13 cellular contexts compared by ENCODE assay signal in the genomic region with DNA sequence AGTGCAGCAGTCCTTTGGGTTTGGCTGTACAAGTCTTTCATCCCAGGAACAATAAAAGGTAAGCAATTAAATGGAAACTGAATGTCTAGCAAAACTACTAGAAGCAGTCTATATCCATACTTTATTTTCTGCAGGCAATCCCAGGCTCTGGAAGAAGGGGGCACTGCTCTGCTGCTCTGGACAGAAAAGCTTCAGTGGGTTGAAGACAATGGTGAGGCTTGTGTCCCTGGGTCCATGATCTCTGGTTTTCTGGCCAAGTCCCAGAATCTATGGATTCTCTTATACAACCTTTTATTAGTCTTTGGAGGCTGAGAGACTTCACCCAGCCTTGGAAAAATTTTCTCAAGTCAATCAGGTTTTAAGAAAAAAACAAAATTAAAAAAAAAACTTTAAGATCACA. TPM values are rescaled to one million over a fixed set of nuclear protein-coding genes. Genes with fewer than 3 reads are reported as not detected.
DNase-seq lines count a peak whose midpoint lies in the region; ATAC-seq, FAIRE-seq and TF ChIP-seq lines count a peak whose summit lies in the region.
"Had no signal": no experiment of that assay in that cellular context is flagged by ENCODE, and none has a peak within 500 bp of the region (broad histone marks: within the 10 kb centered on the region; RNA-seq: fewer than 3 reads in every experiment).

No MANE protein-coding gene starts in this region.

- no peak for FAIRE-seq in K562 (lab: Jason Lieb, UNC)
- FAIRE-seq: urothelium cell line had no signal

- H2AFZ ChIP-seq in K562 (ENCODE audit: low read depth, low read length) (no peak overlapping the region), hepatocyte (no peak overlapping the region)

- peaks cover 35% of the 10 kb centered on the region for H3K79me2 ChIP-seq in K562 (ENCODE audit: control insufficient read depth, insufficient read depth, low read length)
- H3K79me2 ChIP-seq in hepatocyte = peaks cover 65% of the 10 kb centered on the region

- in situ Hi-C loops in K562 (cut with MboI) = no loop called here

- intact Hi-C loops in right cardiac atrium (cut with DNase I) (no loop called here), K562 (cut with micrococcal nuclease) (loop anchor here (1.0 kb wide), 1 partner anchor 36 kb away; no protein-coding TSS in a partner anchor), testis (cut with DNase I; ENCODE audit: low total_unique reads) (no loop called here), sigmoid colon (cut with DNase I) (no loop called here)

- no peak overlapping the region; a peak in 1 of 4 replicates for H3K9ac ChIP-seq in K562 (ENCODE audit: insufficient read depth in 1 of 2, low read depth in 2 of 2, low read length in 2 of 2)
- H3K9ac ChIP-seq: BLaER1 had no signal

- TF ChIP-seq POLR2A in K562 (conservative IDR thresholded peaks at IDR 0.05) = no peak
- no peak for TF ChIP-seq POLR2A in testis (IDR thresholded peaks at IDR 0.05)
- no peak for TF ChIP-seq POLR2A in sigmoid colon (IDR thresholded peaks at IDR 0.05)

- no peak overlapping the region for H3K4me2 ChIP-seq in K562 (ENCODE audit: insufficient read depth, low read length)
- H3K4me2 ChIP-seq in hepatocyte = no peak overlapping the region
- H3K4me2 ChIP-seq: BLaER1 had no signal

- H3K9me2 ChIP-seq in hepatocyte (replicated peaks; ENCODE audit: insufficient read depth) = no peaks in the 10 kb centered on the region

- no peaks in the 10 kb centered on the region for H3K9me1 ChIP-seq in K562 (ENCODE audit: control insufficient read depth, insufficient read depth, low read length)

- H3K4me3 ChIP-seq in cardiac muscle cell = no peak overlapping the region
- no peak overlapping the region for H3K4me3 ChIP-seq in right cardiac atrium (ENCODE audit: low read length)
- H3K4me3 ChIP-seq in K562 = no peak overlapping the region
- H3K4me3 ChIP-seq in hepatocyte = no peak overlapping the region
- H3K4me3 ChIP-seq in testis = no peak overlapping the region
- no peak overlapping the region for H3K4me3 ChIP-seq in sigmoid colon
- H3K4me3 ChIP-seq: BLaER1 had no signal

- peak; percentile 20 to 37 for DNase-seq in cardiac muscle cell (ENCODE audit: low read depth in 1 of 2, low spot score in 1 of 2)
- no peak for DNase-seq in right cardiac atrium
- DNase-seq in K562 (ENCODE audit: extremely low read depth in 1 of 4, low spot score in 3 of 4) = peak in 2 of 4 experiments; percentile 31 to 33
- DNase-seq in hepatocyte (ENCODE audit: low spot score) = no peak
- no peak for DNase-seq in testis
- DNase-seq in NAMALWA (ENCODE audit: low spot score) = no peak
- no peak for DNase-seq in NCI-H748 (lab: John Stamatoyannopoulos, UW; ENCODE audit: unreplicated experiment)
- DNase-seq in sigmoid colon = no peak
- DNase-seq: activated naive CD8-positive, alpha-beta T cell treated with anti-CD3 and anti-CD28 coated beads for 36 hours had no signal

- no peak overlapping the region for H3K27ac ChIP-seq in cardiac muscle cell
- no peak overlapping the region for H3K27ac ChIP-seq in right cardiac atrium (ENCODE audit: low read length)
- H3K27ac ChIP-seq in K562 (ENCODE audit: extremely low read depth, low read depth, low read length) = no peak overlapping the region
- no peak overlapping the region for H3K27ac ChIP-seq in hepatocyte
- H3K27ac ChIP-seq in testis = no peak overlapping the region
- no peak overlapping the region for H3K27ac ChIP-seq in sigmoid colon
- H3K27ac ChIP-seq: BLaER1 had no signal

- H4K20me1 ChIP-seq in K562 (replicated peaks; ENCODE audit: control insufficient read depth, insufficient read depth, low read length) (no peaks in the 10 kb centered on the region; the same call in 1 of the 2 replicates), hepatocyte (ENCODE audit: insufficient read depth, poor library complexity, severe bottlenecking) (no peaks in the 10 kb centered on the region)

- H3K4me1 ChIP-seq in cardiac muscle cell (ENCODE audit: low read depth) (peaks cover 23% of the 10 kb centered on the region), right cardiac atrium (ENCODE audit: control insufficient read depth, insufficient read depth, low read length) (peaks cover 5% of the 10 kb centered on the region), K562 (replicated peaks in 1 of 2; ENCODE audit: control insufficient read depth in 2 of 2, insufficient read depth in 2 of 2, low read length in 2 of 2) (no peaks in the 10 kb centered on the region; a peak in 1 of 5 replicates), hepatocyte (ENCODE audit: insufficient read depth) (peaks cover 37% of the 10 kb centered on the region), testis (peaks cover 23% of the 10 kb centered on the region), sigmoid colon (peaks cover 0 to 27% (median 21%) of the 10 kb centered on the region in 4 donors)

- peak; percentile 46 for TF ChIP-seq CTCF in cardiac muscle cell (IDR thresholded peaks at IDR 0.05; ENCODE audit: low read depth, low read length)
- peak; percentile 54 to 66 (median 60) for TF ChIP-seq CTCF in K562 (IDR thresholded peaks at IDR 0.05 in 2 of 3, conservative IDR thresholded peaks at IDR 0.05 in 1 of 3; ENCODE audit: insufficient read depth in 2 of 3, low read depth in 1 of 3, low read length in 3 of 3)
- TF ChIP-seq CTCF in hepatocyte (IDR thresholded peaks at IDR 0.05; ENCODE audit: poor library complexity) = peak; percentile 32
- peak in 2 of 3 experiments; percentile 7 to 26 for TF ChIP-seq CTCF in testis (IDR thresholded peaks at IDR 0.05)
- TF ChIP-seq CTCF in sigmoid colon (IDR thresholded peaks at IDR 0.05) = no peak

- ATAC-seq in right cardiac atrium (no peak), K562 (peak; percentile 83)
- ATAC-seq: natural killer cell treated with Interleukin-12 subunit alpha and Interleukin-12 subunit beta and Interleukin-15 and Interleukin-18, amount 100 ng/mL, for 72 hours; Panc1 had no signal

- BruUV-seq in K562 (replicated peaks; lab: Mats Ljungman, UMichigan) = no TSS peak

- CTCF ChIA-PET in K562 (lab: Yijun Ruan, JAX; ENCODE audit: low intra/inter-chr PET ratio) = interaction anchor here (1.1 kb wide), 1 partner anchor 73 kb away, joined by 3 read pairs; a partner anchor contains a TSS

- H3K27me3 ChIP-seq in cardiac muscle cell (no peaks in the 10 kb centered on the region), right cardiac atrium (ENCODE audit: control insufficient read depth, insufficient read depth) (no peaks in the 10 kb centered on the region), K562 (ENCODE audit: control insufficient read depth in 2 of 2, insufficient read depth in 2 of 2, low read length in 2 of 2) (no peaks in the 10 kb centered on the region), hepatocyte (no peaks in the 10 kb centered on the region), testis (no peaks in the 10 kb centered on the region), sigmoid colon (no peaks in the 10 kb centered on the region)
- H3K27me3 ChIP-seq: BLaER1 had no signal

- peak in 1 of 2 experiments; percentile 61; a peak in 2 of 4 replicates for TF ChIP-seq RAD21 in K562 (CRISPR knock-in tag; conservative IDR thresholded peaks at IDR 0.05 in 1 of 2, IDR thresholded peaks at IDR 0.05 in 1 of 2)

- no peaks in the 10 kb centered on the region for H3K9me3 ChIP-seq in cardiac muscle cell (ENCODE audit: low read depth)
- no peaks in the 10 kb centered on the region for H3K9me3 ChIP-seq in right cardiac atrium (ENCODE audit: control insufficient read depth, low read length)
- no peaks in the 10 kb centered on the region for H3K9me3 ChIP-seq in K562 (replicated peaks; ENCODE audit: control insufficient read depth, insufficient read depth, low read depth, low read length)
- no peaks in the 10 kb centered on the region for H3K9me3 ChIP-seq in hepatocyte (ENCODE audit: low read depth)
- no peaks in the 10 kb centered on the region for H3K9me3 ChIP-seq in testis
- no peaks in the 10 kb centered on the region for H3K9me3 ChIP-seq in sigmoid colon
- H3K9me3 ChIP-seq: BLaER1 had no signal

- POLR2A ChIA-PET in K562 (lab: Yijun Ruan, JAX) = interaction anchor here (0.5 to 2.0 kb wide), 6 partner anchors 9 to 725 kb away, joined by 3 to 4 read pairs (median 3); no protein-coding TSS in a partner anchor

- H3K36me3 ChIP-seq in cardiac muscle cell (peaks cover 14% of the 10 kb centered on the region), K562 (ENCODE audit: control insufficient read depth, insufficient read depth, low read length) (peaks cover 68% of the 10 kb centered on the region), hepatocyte (replicated peaks; ENCODE audit: insufficient read depth, low read depth) (no peaks in the 10 kb centered on the region), testis (ENCODE audit: low read depth, missing control alignments) (no peaks in the 10 kb centered on the region), sigmoid colon (peaks cover 0 to 39% (median 0%) of the 10 kb centered on the region in 4 donors)

- TF ChIP-seq EP300 in K562 (IDR thresholded peaks at IDR 0.05; ENCODE audit: low read length) (no peak), sigmoid colon (IDR thresholded peaks at IDR 0.05) (no peak)

RNA-seq across cellular contexts. Expression of a gene that starts 35.6 kb away (rescaled TPM):
- 124 and 140 TPM in 2 replicates for total RNA-seq in cardiac muscle cell
- polyA plus RNA-seq in cardiac muscle cell = 87.6 and 104 TPM in 2 replicates
- total RNA-seq in right cardiac atrium = 10 to 100 TPM; 38.4 to 46.6 (median 44.0) TPM
- 31.1 TPM for polyA plus RNA-seq in right cardiac atrium
- 248 and 515 TPM in 2 replicates for total RNA-seq in K562 (2011; cell fraction: chromatin; rRNA removed; ENCODE audit: low replicate concordance)
- 301 and 313 TPM in 2 replicates for total RNA-seq in K562 (2011; cell fraction: nucleolus; rRNA removed)
- 253 and 254 TPM in 2 replicates for total RNA-seq in K562 (2011; cell fraction: nucleoplasm; rRNA removed)
- total RNA-seq in K562 (2014; rRNA removed) = 60.7 and 87.6 TPM in 2 replicates
- total RNA-seq in K562 (2014; rRNA removed; fragmentation: Illumina TruSeq; extraction: Trizol) = 29.7 and 37.8 TPM in 2 replicates
- total RNA-seq in K562 (2015; rRNA removed; fragmentation: Illumina TruSeq; extraction: Trizol) = 34.6 and 36.5 TPM in 2 replicates
- 97.1 and 104 TPM in 2 replicates for total RNA-seq in K562 (2021)
- polyA plus RNA-seq in K562 (2011; rRNA removed) = 31.3 and 55.8 TPM in 2 replicates
- polyA plus RNA-seq in K562 (2011; cell fraction: cytosol; rRNA removed) = 39.6 and 62.6 TPM in 2 replicates
- 124 and 159 TPM in 2 replicates for polyA plus RNA-seq in K562 (2011; cell fraction: nucleus; rRNA removed)
- 68.9 and 85.0 TPM in 2 replicates for polyA plus RNA-seq in K562 (2012)
- 48.2 and 61.1 TPM in 2 replicates for polyA plus RNA-seq in K562 (2014; fragmentation: Illumina TruSeq; extraction: Trizol)
- polyA plus RNA-seq in K562 (2014; fragmentation: Nextera tagmentation; extraction: Ambion mirVana) = 1 to 10 TPM; 2.6 to 3.2 TPM
- 43.7 and 47.9 TPM in 2 replicates for polyA plus RNA-seq in K562 (2014; rRNA removed)
- polyA minus RNA-seq in K562 (2011; rRNA and poly(A)+ RNA removed) = 74.0 and 80.8 TPM in 2 replicates
- polyA minus RNA-seq in K562 (2011; cell fraction: cytosol; rRNA and poly(A)+ RNA removed) = 83.2 and 91.7 TPM in 2 replicates
- polyA minus RNA-seq in K562 (2011; cell fraction: nucleus; rRNA and poly(A)+ RNA removed) = 53.2 and 90.0 TPM in 2 replicates
- total RNA-seq in hepatocyte = 73.8 and 94.8 TPM in 2 replicates
- 83.2 and 89.3 TPM in 2 replicates for polyA plus RNA-seq in hepatocyte
- total RNA-seq in testis = 100 to 1,000 TPM; 276 to 313 TPM
- polyA plus RNA-seq in testis (ENCODE audit: insufficient read depth, low read depth, low replicate concordance) = 120 TPM
- total RNA-seq in sigmoid colon = 10 to 100 TPM; 49.2 to 63.9 (median 56.9) TPM
- 10 to 100 TPM; 10.8 to 81.0 (median 16.9) TPM for polyA plus RNA-seq in sigmoid colon

RNA-seq across cellular contexts. Expression of a gene that starts 59.3 kb away (rescaled TPM):
- 10.7 and 18.7 TPM in 2 replicates for total RNA-seq in cardiac muscle cell
- polyA plus RNA-seq in cardiac muscle cell = 17.1 and 17.4 TPM in 2 replicates
- total RNA-seq in right cardiac atrium = 10 to 100 TPM; 17.7 to 23.0 (median 18.0) TPM
- 14.1 TPM for polyA plus RNA-seq in right cardiac atrium
- total RNA-seq in K562 (2011; cell fraction: chromatin; rRNA removed; ENCODE audit: low replicate concordance) = 45.6 and 123 TPM in 2 replicates
- 60.9 and 70.8 TPM in 2 replicates for total RNA-seq in K562 (2011; cell fraction: nucleolus; rRNA removed)
- total RNA-seq in K562 (2011; cell fraction: nucleoplasm; rRNA removed) = 45.3 and 53.0 TPM in 2 replicates
- total RNA-seq in K562 (2014; rRNA removed) = 7.2 and 10.1 TPM in 2 replicates
- 5.2 and 6.3 TPM in 2 replicates for total RNA-seq in K562 (2014; rRNA removed; fragmentation: Illumina TruSeq; extraction: Trizol)
- 7.3 and 8.7 TPM in 2 replicates for total RNA-seq in K562 (2015; rRNA removed; fragmentation: Illumina TruSeq; extraction: Trizol)
- 51.4 and 58.7 TPM in 2 replicates for total RNA-seq in K562 (2021)
- 1.7 and 4.6 TPM in 2 replicates for polyA plus RNA-seq in K562 (2011; rRNA removed)
- 1.2 and 1.9 TPM in 2 replicates for polyA plus RNA-seq in K562 (2011; cell fraction: cytosol; rRNA removed)
- polyA plus RNA-seq in K562 (2011; cell fraction: nucleus; rRNA removed) = 25.3 and 29.3 TPM in 2 replicates
- 29.0 and 50.5 TPM in 2 replicates for polyA plus RNA-seq in K562 (2012)
- polyA plus RNA-seq in K562 (2014; fragmentation: Illumina TruSeq; extraction: Trizol) = 14.1 and 24.0 TPM in 2 replicates
- under 1 TPM; 0.41 to 0.93 TPM for polyA plus RNA-seq in K562 (2014; fragmentation: Nextera tagmentation; extraction: Ambion mirVana)
- 11.4 and 20.2 TPM in 2 replicates for polyA plus RNA-seq in K562 (2014; rRNA removed)
- 5.0 and 9.1 TPM in 2 replicates for polyA minus RNA-seq in K562 (2011; rRNA and poly(A)+ RNA removed)
- 16.0 and 22.8 TPM in 2 replicates for polyA minus RNA-seq in K562 (2011; cell fraction: cytosol; rRNA and poly(A)+ RNA removed)
- polyA minus RNA-seq in K562 (2011; cell fraction: nucleus; rRNA and poly(A)+ RNA removed) = 21.3 and 29.9 TPM in 2 replicates
- 7.4 and 11.9 TPM in 2 replicates for total RNA-seq in hepatocyte
- polyA plus RNA-seq in hepatocyte = 20.5 and 22.8 TPM in 2 replicates
- total RNA-seq in testis = 100 to 1,000 TPM in 1 of 2 donors, 10 to 100 TPM in 1; 89.3 to 141 TPM
- 30.5 TPM for polyA plus RNA-seq in testis (ENCODE audit: insufficient read depth, low read depth, low replicate concordance)
- 10 to 100 TPM; 11.0 to 26.9 (median 14.7) TPM for total RNA-seq in sigmoid colon
- 10 to 100 TPM in 2 of 3 donors, 1 to 10 TPM in 1; 7.8 to 23.1 (median 10.2) TPM for polyA plus RNA-seq in sigmoid colon

Comparison
In these comparisons a context has a peak if more than half of its experiments do, and no peak if none do; other contexts are left out.
1. DNase-seq: peak in cardiac muscle cell (2 of 2); none in right cardiac atrium (0 of 3), hepatocyte (single experiment), testis (single experiment), NAMALWA (single experiment), NCI-H748 (single experiment) and sigmoid colon (single experiment).
2. CTCF ChIP-seq: peak in cardiac muscle cell (single experiment), K562 (3 of 3), hepatocyte (single experiment) and testis (2 of 3); none in sigmoid colon (0 of 4).